In genomic region chr1:2916153-2916552, GRCh38 we compare ENCODE assay signal across 22 cellular contexts.
DNase-seq lines count a peak whose midpoint lies in the region; ATAC-seq, FAIRE-seq and TF ChIP-seq lines count a peak whose summit lies in the region.
"Had no signal": no experiment of that assay in that cellular context is flagged by ENCODE, and none has a peak within 500 bp of the region (broad histone marks: within the 10 kb centered on the region; RNA-seq: fewer than 3 reads in every experiment).

No MANE protein-coding gene starts in this region.

- no peak for TF ChIP-seq CTCF in HepG2 (CRISPR knock-in tag; IDR thresholded peaks at IDR 0.05)
- TF ChIP-seq CTCF in right lobe of liver (IDR thresholded peaks at IDR 0.05), result no peak

- 29% methylated on average over 3 of the region's 3 CpGs for WGBS in HepG2 (ENCODE audit: low lambda C conversion rate)
- WGBS in right lobe of liver (ENCODE audit: insufficient coverage, low coverage, low lambda C conversion rate, missing lambda C conversion rate), result 96% methylated on average over 3 of the region's 3 CpGs
- WGBS in trophoblast cell (ENCODE audit: extremely low coverage, insufficient coverage, insufficient read length), result no CpG with 5 or more reads among the region's 3 CpGs

- peaks cover 5 to 51% of the 10 kb centered on the region in 2 experiments; a peak in 4 of 5 replicates for H3K27me3 ChIP-seq in HepG2 (ENCODE audit: control insufficient read depth in 1 of 2, insufficient read depth in 2 of 2, low read length in 2 of 2)
- H3K27me3 ChIP-seq in right lobe of liver, result no peaks in the 10 kb centered on the region
- H3K27me3 ChIP-seq in iPS-15b (ENCODE audit: control insufficient read depth, insufficient read depth, low read length), result no peaks in the 10 kb centered on the region
- H3K27me3 ChIP-seq in trophoblast cell (ENCODE audit: insufficient read depth, low read length), result no peaks in the 10 kb centered on the region
- H3K27me3 ChIP-seq: BLaER1 had no signal

- no peak overlapping the region for H3K4ac ChIP-seq in trophoblast cell (ENCODE audit: low read depth, low read length)

- H2BK120ac ChIP-seq in trophoblast cell (ENCODE audit: insufficient read depth, low read length, poor library complexity), result no peak overlapping the region

- no peak overlapping the region for H4K8ac ChIP-seq in trophoblast cell (ENCODE audit: low read depth, low read length)

- TF ChIP-seq EP300 in HepG2 (IDR thresholded peaks at IDR 0.05; ENCODE audit: low read depth in 2 of 2, low read length in 2 of 2) (no peak), HepG2 (CRISPR knock-in tag; IDR thresholded peaks at IDR 0.05; ENCODE audit: borderline replicate concordance) (no peak)

- H3K79me2 ChIP-seq in HepG2 (ENCODE audit: insufficient read depth, low read length) (no peaks in the 10 kb centered on the region), trophoblast cell (ENCODE audit: control insufficient read depth, insufficient read depth, low read length, poor library complexity) (no peaks in the 10 kb centered on the region)

- no peak overlapping the region for H4K91ac ChIP-seq in trophoblast cell (ENCODE audit: low read depth, low read length)

- TF ChIP-seq POLR2A in HepG2 (IDR thresholded peaks at IDR 0.05; ENCODE audit: insufficient read depth in 1 of 2, low read depth in 2 of 2, low read length in 2 of 2) (no peak), right lobe of liver (IDR thresholded peaks at IDR 0.05) (no peak)

- H4K20me1 ChIP-seq in HepG2 (ENCODE audit: insufficient read depth, low read length), result no peaks in the 10 kb centered on the region
- H4K20me1 ChIP-seq: BLaER1 had no signal

- intact Hi-C loops in HepG2 (cut with micrococcal nuclease; ENCODE audit: unreplicated experiment) (no loop called here), right lobe of liver (cut with DNase I) (no loop called here)

- H3K4me3 ChIP-seq in HepG2 (replicated peaks in 1 of 3; ENCODE audit: insufficient read depth in 1 of 3, low read depth in 2 of 3, low read length in 3 of 3) (no peak overlapping the region), right lobe of liver (no peak overlapping the region), iPS-15b (ENCODE audit: low read depth, low read length) (peak overlapping the region; percentile 18), trophoblast cell (ENCODE audit: low read depth, low read length) (peak overlapping the region; percentile 49)
- H3K4me3 ChIP-seq: BLaER1, GM12878, GM23338 had no signal

- DNase-seq in HepG2 (ENCODE audit: low spot score), result no peak
- no peak for DNase-seq in right lobe of liver
- DNase-seq in trophoblast cell, result no peak
- DNase-seq: CD4-positive, alpha-beta T cell; CD8-positive, alpha-beta memory T cell; DMS 273 treated with DMSO at 0.1 percent for 48 hours; DMS79; EL; GDM1; H9 had no signal

- H3K9ac ChIP-seq in HepG2 (ENCODE audit: insufficient read depth, low read depth, low read length) (no peak overlapping the region), iPS-15b (ENCODE audit: low read depth, low read length) (no peak overlapping the region), trophoblast cell (ENCODE audit: low read length) (no peak overlapping the region)
- H3K9ac ChIP-seq: BLaER1 had no signal

- no peak overlapping the region for H2AFZ ChIP-seq in HepG2 (ENCODE audit: low read length)
- H2AFZ ChIP-seq in trophoblast cell (ENCODE audit: insufficient read depth, low read length, poor library complexity), result no peak overlapping the region
- H2AFZ ChIP-seq: GM23338 had no signal

- BruUV-seq in HepG2 (replicated peaks; lab: Mats Ljungman, UMichigan), result no TSS peak

- H3K4me1 ChIP-seq in HepG2 (ENCODE audit: insufficient read depth, low read length) (no peaks in the 10 kb centered on the region), right lobe of liver (no peaks in the 10 kb centered on the region), iPS-15b (ENCODE audit: control insufficient read depth, insufficient read depth, low read length) (no peaks in the 10 kb centered on the region), trophoblast cell (ENCODE audit: control insufficient read depth in 1 of 2, insufficient read depth in 2 of 2, low read length in 2 of 2) (no peaks in the 10 kb centered on the region)
- H3K4me1 ChIP-seq: BLaER1 had no signal

- TF ChIP-seq RAD21 in HepG2 (CRISPR knock-in tag; IDR thresholded peaks at IDR 0.05), result no peak

- no peak overlapping the region for H3K23ac ChIP-seq in trophoblast cell (ENCODE audit: low read length)

- no peak for FAIRE-seq in HepG2 (lab: Jason Lieb, UNC)
- FAIRE-seq: A204.1, D721Med, GM12878, GM19239 had no signal

- no peak overlapping the region for H3K14ac ChIP-seq in trophoblast cell (ENCODE audit: low read length)

- no peaks in the 10 kb centered on the region for H3K36me3 ChIP-seq in HepG2 (replicated peaks in 1 of 2; ENCODE audit: control insufficient read depth in 1 of 2, insufficient read depth in 2 of 2, low read length in 2 of 2)
- no peaks in the 10 kb centered on the region for H3K36me3 ChIP-seq in right lobe of liver
- H3K36me3 ChIP-seq in iPS-15b (ENCODE audit: control insufficient read depth, insufficient read depth, low read length), result peaks cover 7% of the 10 kb centered on the region
- H3K36me3 ChIP-seq in trophoblast cell (ENCODE audit: control insufficient read depth in 1 of 2, insufficient read depth in 2 of 2, low read length in 2 of 2), result no peaks in the 10 kb centered on the region
- H3K36me3 ChIP-seq: BLaER1 had no signal

- no peak for ATAC-seq in HepG2
- no peak for ATAC-seq in right lobe of liver
- no peak for ATAC-seq in HG03280 (IDR thresholded peaks at IDR 0.05; ENCODE audit: unreplicated experiment)
- no peak for ATAC-seq in GM19463 (IDR thresholded peaks at IDR 0.05; ENCODE audit: unreplicated experiment)
- ATAC-seq: GM12878, GM23338, HCT116 had no signal

- no peak overlapping the region for H4K12ac ChIP-seq in trophoblast cell (ENCODE audit: low read depth, low read length)

- H3K18ac ChIP-seq in trophoblast cell (ENCODE audit: low read length), result no peak overlapping the region

- CTCF ChIA-PET in HepG2 (lab: Yijun Ruan, JAX; ENCODE audit: low intra/inter-chr PET ratio, low total read pairs), result no interaction called here

- no peak overlapping the region for H2BK5ac ChIP-seq in trophoblast cell (ENCODE audit: low read depth, low read length, poor library complexity)

- H2BK12ac ChIP-seq in trophoblast cell (ENCODE audit: low read length), result no peak overlapping the region

- H3K79me1 ChIP-seq in trophoblast cell (ENCODE audit: low read length), result no peaks in the 10 kb centered on the region

- no peaks in the 10 kb centered on the region for H3K9me3 ChIP-seq in HepG2 (ENCODE audit: low read length)
- H3K9me3 ChIP-seq in right lobe of liver, result no peaks in the 10 kb centered on the region
- peaks cover 13% of the 10 kb centered on the region for H3K9me3 ChIP-seq in iPS-15b (ENCODE audit: control insufficient read depth, insufficient read depth, low read length)
- peaks cover 44% of the 10 kb centered on the region for H3K9me3 ChIP-seq in trophoblast cell (ENCODE audit: insufficient read depth, low read depth, low read length)
- H3K9me3 ChIP-seq: BLaER1 had no signal

- POLR2A ChIA-PET in HepG2 (lab: Yijun Ruan, JAX), result no interaction called here

- in situ Hi-C loops in HepG2 (cut with HindIII; ENCODE audit: extremely low pct_ligation_motif_present, low pct_unique_long_range_greater_than_20kb), result no loop called here

- H3K27ac ChIP-seq in HepG2 (ENCODE audit: extremely low read length, insufficient read depth, low read length), result no peak overlapping the region
- H3K27ac ChIP-seq in right lobe of liver, result no peak overlapping the region
- no peak overlapping the region for H3K27ac ChIP-seq in trophoblast cell (ENCODE audit: low read depth, low read length)
- H3K27ac ChIP-seq: 22Rv1, BLaER1, C4-2B had no signal

- H3K4me2 ChIP-seq in HepG2 (ENCODE audit: low read depth, low read length) (no peak overlapping the region), trophoblast cell (ENCODE audit: low read length) (no peak overlapping the region)
- H3K4me2 ChIP-seq: BLaER1, GM23338 had no signal

- H2AK5ac ChIP-seq in trophoblast cell (ENCODE audit: low read length), result no peak overlapping the region

TF ChIP-seq in HepG2, 621 proteins besides CTCF, POLR2A, EP300 and RAD21:
- no peak for TF ChIP-seq PCBP1 (IDR thresholded peaks at IDR 0.05; ENCODE audit: borderline replicate concordance, low read depth, low read length)
- peak; percentile 97 for TF ChIP-seq MNT (IDR thresholded peaks at IDR 0.05)
TF ChIP-seq in HepG2: peak in this region for 1.

Comparison
In these comparisons a context has a peak if more than half of its experiments do, and no peak if none do; other contexts are left out.
1. H3K4me3 ChIP-seq: peak in iPS-15b (single experiment) and trophoblast cell (single experiment); none in HepG2 (0 of 3) and right lobe of liver (0 of 3).